25 cellular contexts compared by ENCODE assay signal in the genomic region with DNA sequence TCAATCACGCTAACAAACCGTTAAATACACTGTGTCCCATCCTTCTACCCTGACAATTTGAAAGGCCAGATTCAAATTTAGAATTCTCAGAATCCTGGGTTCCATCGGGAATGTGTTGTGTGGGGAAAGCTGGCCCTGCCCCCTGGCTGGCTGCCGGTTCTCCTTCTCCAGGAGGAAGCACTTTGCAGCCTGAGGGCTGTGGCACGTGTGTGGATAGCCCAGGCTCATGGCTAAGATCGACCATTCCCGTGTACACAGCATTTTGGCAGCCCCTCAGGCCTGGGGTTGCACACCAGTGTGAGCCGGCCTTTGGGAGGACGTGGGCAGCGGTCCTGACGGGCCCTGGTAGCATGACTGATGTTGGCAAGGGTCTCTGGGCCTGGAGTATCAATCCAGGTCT. TPM values are rescaled to one million over a fixed set of nuclear protein-coding genes. Genes with fewer than 3 reads are reported as not detected.
A peak's percentile ranks its signal among the peaks of the same experiment; 100 is the strongest.
DNase-seq lines count a peak whose midpoint lies in the region; ATAC-seq and TF ChIP-seq lines count a peak whose summit lies in the region.
"Had no signal": no experiment of that assay in that cellular context is flagged by ENCODE, and none has a peak within 500 bp of the region (broad histone marks: within the 10 kb centered on the region; RNA-seq: fewer than 3 reads in every experiment).

No MANE protein-coding gene starts in this region.

- H3K9ac ChIP-seq in Loucy (ENCODE audit: low read depth, low read length, poor library complexity, severe bottlenecking) = peak overlapping the region; percentile 19
- H3K9ac ChIP-seq: SK-N-SH had no signal

- no peaks in the 10 kb centered on the region for H3K9me3 Mint-ChIP-seq in stimulated activated memory B cell treated with anti-CD40 and anti-IgM and Interleukin-4, amounts not matched to agents 10 μg/mL and 1 μg/mL and 100 μg/mL, for 72 hours
- H3K9me3 Mint-ChIP-seq: activated B cell treated with CpG ODN at 0.5 μM for 24 hours; GM23338; neural crest cell; T-helper 1 cell treated with Interleukin-12 subunit alpha and Interleukin-12 subunit beta and Interleukin-4 antibody, amounts not matched to agents 30 μg/mL and 1 μg/mL, for 36 hours had no signal

- peak overlapping the region; percentile 26 for H3K27ac Mint-ChIP-seq in stimulated activated memory B cell treated with anti-CD40 and anti-IgM and Interleukin-4, amounts not matched to agents 10 μg/mL and 1 μg/mL and 100 μg/mL, for 72 hours
- H3K27ac Mint-ChIP-seq: activated B cell treated with CpG ODN at 0.5 μM for 24 hours; activated CD8-positive, alpha-beta memory T cell treated with anti-CD3 and anti-CD28 coated beads, Interleukin-2, amount 10 ng/mL, durations not matched to agents 7 days and 5 days; GM23338; T-helper 1 cell treated with Interleukin-12 subunit alpha and Interleukin-12 subunit beta and Interleukin-4 antibody, amounts not matched to agents 30 μg/mL and 1 μg/mL, for 36 hours had no signal

- H3K27me3 Mint-ChIP-seq in stimulated activated memory B cell treated with anti-CD40 and anti-IgM and Interleukin-4, amounts not matched to agents 10 μg/mL and 1 μg/mL and 100 μg/mL, for 72 hours = peaks cover 21% of the 10 kb centered on the region

- H3K36me3 ChIP-seq in Loucy (ENCODE audit: insufficient read depth, low read length) (no peaks in the 10 kb centered on the region), left lung (no peaks in the 10 kb centered on the region)
- H3K36me3 ChIP-seq: stomach, transverse colon had no signal

- no peak overlapping the region for H3K4me2 ChIP-seq in Loucy (ENCODE audit: low read depth, low read length, poor library complexity, severe bottlenecking)
- H3K4me2 ChIP-seq: GM23338, SK-N-SH had no signal

- no peaks in the 10 kb centered on the region for H3K9me3 ChIP-seq in Loucy (ENCODE audit: insufficient read depth, low read depth, low read length)
- no peaks in the 10 kb centered on the region for H3K9me3 ChIP-seq in left lung
- H3K9me3 ChIP-seq: SK-N-SH, stomach, transverse colon had no signal

- H3K4me3 ChIP-seq in Loucy (ENCODE audit: low read length, poor library complexity, severe bottlenecking) = no peak overlapping the region
- H3K4me3 ChIP-seq in left lung = no peak overlapping the region
- H3K4me3 ChIP-seq: GM23338, stomach, transverse colon had no signal

- no peaks in the 10 kb centered on the region for H3K9me2 ChIP-seq in Loucy (replicated peaks; ENCODE audit: low read depth, low read length)
- H3K9me2 ChIP-seq: SK-N-SH had no signal

- intact Hi-C loops in left lung (cut with DNase I) = no loop called here

- ATAC-seq in left lung (peak; percentile 13), HG03469 (IDR thresholded peaks at IDR 0.05; ENCODE audit: unreplicated experiment) (no peak), GM19035 (IDR thresholded peaks at IDR 0.05; ENCODE audit: unreplicated experiment) (no peak)
- no peak for ATAC-seq in stimulated activated memory B cell treated with anti-CD40 and anti-IgM and Interleukin-4, amounts not matched to agents 10 μg/mL and 1 μg/mL and 100 μg/mL, for 72 hours
- ATAC-seq: activated CD8-positive, alpha-beta memory T cell treated with anti-CD3 and anti-CD28 coated beads, Interleukin-2, amount 10 ng/mL, durations not matched to agents 7 days and 5 days; GM23338; PC-3 had no signal

- TF ChIP-seq CTCF in Loucy (conservative IDR thresholded peaks at IDR 0.05; ENCODE audit: low read length) (no peak), left lung (IDR thresholded peaks at IDR 0.05) (no peak)

- peaks cover 12% of the 10 kb centered on the region for H3K4me1 ChIP-seq in Loucy (ENCODE audit: insufficient read depth, low read length, poor library complexity, severe bottlenecking)
- peaks cover 0 to 6% of the 10 kb centered on the region in 2 donors for H3K4me1 ChIP-seq in left lung

- no peak overlapping the region for H3K27ac ChIP-seq in left lung
- H3K27ac ChIP-seq: transverse colon had no signal

- H3K36me3 Mint-ChIP-seq in stimulated activated memory B cell treated with anti-CD40 and anti-IgM and Interleukin-4, amounts not matched to agents 10 μg/mL and 1 μg/mL and 100 μg/mL, for 72 hours = no peaks in the 10 kb centered on the region
- H3K36me3 Mint-ChIP-seq: activated CD8-positive, alpha-beta memory T cell treated with anti-CD3 and anti-CD28 coated beads, Interleukin-2, amount 10 ng/mL, durations not matched to agents 7 days and 5 days had no signal

- no peak overlapping the region for H3K4me3 Mint-ChIP-seq in stimulated activated memory B cell treated with anti-CD40 and anti-IgM and Interleukin-4, amounts not matched to agents 10 μg/mL and 1 μg/mL and 100 μg/mL, for 72 hours
- H3K4me3 Mint-ChIP-seq: activated B cell treated with CpG ODN at 0.5 μM for 24 hours; activated CD8-positive, alpha-beta memory T cell treated with anti-CD3 and anti-CD28 coated beads, Interleukin-2, amount 10 ng/mL, durations not matched to agents 7 days and 5 days; GM23338; neural crest cell; T-helper 1 cell treated with Interleukin-12 subunit alpha and Interleukin-12 subunit beta and Interleukin-4 antibody, amounts not matched to agents 30 μg/mL and 1 μg/mL, for 36 hours had no signal

- H3K27me3 ChIP-seq in Loucy (ENCODE audit: insufficient read depth, low read length, poor library complexity, severe bottlenecking) (no peaks in the 10 kb centered on the region), left lung (no peaks in the 10 kb centered on the region)
- H3K27me3 ChIP-seq: stomach, transverse colon had no signal

- H2AFZ ChIP-seq in Loucy (ENCODE audit: low read length) = no peak overlapping the region
- H2AFZ ChIP-seq: GM23338 had no signal

- no peaks in the 10 kb centered on the region for H3K4me1 Mint-ChIP-seq in stimulated activated memory B cell treated with anti-CD40 and anti-IgM and Interleukin-4, amounts not matched to agents 10 μg/mL and 1 μg/mL and 100 μg/mL, for 72 hours
- H3K4me1 Mint-ChIP-seq: activated B cell treated with CpG ODN at 0.5 μM for 24 hours; activated CD8-positive, alpha-beta memory T cell treated with anti-CD3 and anti-CD28 coated beads, Interleukin-2, amount 10 ng/mL, durations not matched to agents 7 days and 5 days had no signal

- DNase-seq in cerebellar cortex (ENCODE audit: low spot score) (peak; percentile 71), left lung (no peak), hypothalamus (lab: John Stamatoyannopoulos, UW) (no peak)
- DNase-seq: activated B cell treated with CpG ODN at 0.5 μM for 24 hours; activated CD8-positive, alpha-beta memory T cell treated with anti-CD3 and anti-CD28 coated beads, Interleukin-2, amount 10 ng/mL, durations not matched to agents 7 days and 5 days; activated gamma-delta T cell treated with Interleukin-2 at 50 U/mL for 16 hours; activated T-cell treated with anti-CD3 and anti-CD28 coated beads, Interleukin-2, amount 50 U/mL, for 48 hours; COR-L47; GDM1; hippocampal formation; NCI-H1092 treated with DMSO at 0.1 percent for 48 hours; NCI-H1930; PC-3; SK-N-SH; stimulated activated CD4-positive, alpha-beta T cell treated with anti-CD3 and anti-CD28 coated beads, Interleukin-12 subunit alpha, Interleukin-12 subunit beta, amount 100 ng/mL, for 4 hours; stimulated activated CD4-positive, alpha-beta T cell treated with anti-CD3 and anti-CD28 coated beads, Interleukin-2, amount 100 ng/mL, for 48 hours; stomach; transverse colon had no signal

- no peaks in the 10 kb centered on the region for H3F3A ChIP-seq in Loucy (ENCODE audit: low read depth)

- H3K79me2 ChIP-seq in Loucy (ENCODE audit: insufficient read depth, low read length) = no peaks in the 10 kb centered on the region

- no peaks in the 10 kb centered on the region for H4K20me1 ChIP-seq in Loucy (ENCODE audit: insufficient read depth, low read length, poor library complexity, severe bottlenecking)

RNA-seq across cellular contexts. Expression of a gene that starts 51.0 kb away (rescaled TPM):
- 10 to 100 TPM; 49.4 to 59.0 TPM for total RNA-seq in left lung
